ENCODE assay signal across 8 cellular contexts in the genomic region with DNA sequence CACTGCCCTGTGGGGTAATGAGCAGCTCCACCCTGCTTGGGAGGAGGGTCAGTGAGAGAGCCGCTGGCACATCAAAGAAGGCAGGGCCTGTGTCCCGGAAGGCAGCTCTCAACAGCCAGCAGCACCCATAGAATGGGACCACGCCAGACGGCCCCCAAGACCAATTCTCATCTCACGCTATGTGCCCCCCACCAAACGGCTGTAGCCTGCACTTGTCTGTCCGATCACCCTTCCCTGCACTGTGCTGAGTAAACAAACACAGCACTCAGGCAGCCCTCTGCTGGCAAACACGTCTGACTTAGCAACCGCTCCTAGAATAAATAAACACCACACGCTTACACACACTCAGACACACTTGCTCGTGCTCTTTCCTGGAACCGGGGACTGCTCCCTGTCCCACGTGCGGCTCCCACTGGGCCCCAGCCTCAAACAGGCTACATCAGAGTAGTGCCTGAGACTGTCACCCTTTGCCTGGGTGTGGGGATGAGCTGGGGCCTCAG. TPM values are rescaled to one million over a fixed set of nuclear protein-coding genes. Genes with fewer than 3 reads are reported as not detected.
DNase-seq lines count a peak whose midpoint lies in the region; ATAC-seq and TF ChIP-seq lines count a peak whose summit lies in the region.

No MANE protein-coding gene starts in this region.

- H3K27me3 ChIP-seq in thoracic aorta (replicated peaks; ENCODE audit: insufficient read depth) = no peaks in the 10 kb centered on the region

- H3K4me1 ChIP-seq in thoracic aorta (ENCODE audit: control insufficient read depth in 1 of 2, low read depth in 2 of 2) = peaks cover 37 to 59% of the 10 kb centered on the region in 2 donors

- H3K4me3 ChIP-seq in thoracic aorta = peak overlapping the region; percentile 1

- intact Hi-C loops in left colon (cut with DNase I, micrococcal nuclease) = loop anchor here in 1 of 2 donors (2.0 kb wide), 1 partner anchor 23 kb away; no protein-coding TSS in a partner anchor

- H3K9me3 ChIP-seq in thoracic aorta = no peaks in the 10 kb centered on the region

- peak; percentile 21 for TF ChIP-seq CTCF in thoracic aorta (IDR thresholded peaks at IDR 0.05)

- ATAC-seq in left colon (peak; percentile 77), thoracic aorta (ENCODE audit: insufficient number of reproducible peaks, low FRiP score, low read depth) (peak; percentile 74), GM19463 (IDR thresholded peaks at IDR 0.05; ENCODE audit: unreplicated experiment) (no peak), GM21526 (IDR thresholded peaks at IDR 0.05; ENCODE audit: low FRiP score, unreplicated experiment) (no peak)

- peak overlapping the region; percentile 85 to 93 for H3K27ac ChIP-seq in thoracic aorta

- DNase-seq in AG20443 (ENCODE audit: low spot score) = peak; percentile 87
- peak; percentile 80 to 95 (median 80) for DNase-seq in NCI-H1417 (lab: John Stamatoyannopoulos, UW)
- DNase-seq in astrocyte of the hippocampus (ENCODE audit: low read depth, low spot score) = peak; percentile 83
- peak; percentile 64 to 84 for DNase-seq in left colon
- peak; percentile 68 for DNase-seq in thoracic aorta (ENCODE audit: low spot score)
- no peak for DNase-seq in glomerular visceral epithelial cell (ENCODE audit: extremely low spot score)

- H3K36me3 ChIP-seq in thoracic aorta = no peaks in the 10 kb centered on the region

RNA-seq across cellular contexts. Expression of gene CDON, which starts 53.2 kb away (rescaled TPM):
- 1 to 10 TPM; 2.9 to 10.0 TPM for total RNA-seq in left colon
- total RNA-seq in thoracic aorta = 10 to 100 TPM; 10.4 to 17.7 TPM

Comparison
In these comparisons a context has a peak if more than half of its experiments do, and no peak if none do; other contexts are left out.
1. ATAC-seq: peak in left colon (single experiment) and thoracic aorta (single experiment); none in GM19463 (single experiment) and GM21526 (single experiment).